In genomic region chr19:38893341-38893771, GRCh38 we compare ENCODE assay signal across 17 cellular contexts. TPM values are rescaled to one million over a fixed set of nuclear protein-coding genes. Genes with fewer than 3 reads are reported as not detected.
DNase-seq lines count a peak whose midpoint lies in the region; ATAC-seq, FAIRE-seq and TF ChIP-seq lines count a peak whose summit lies in the region.
"Had no signal": no experiment of that assay in that cellular context is flagged by ENCODE, and none has a peak within 500 bp of the region (broad histone marks: within the 10 kb centered on the region; RNA-seq: fewer than 3 reads in every experiment).

No MANE protein-coding gene starts in this region.

- TF ChIP-seq POLR2A in A549 (IDR thresholded peaks at IDR 0.05; ENCODE audit: low read length): no peak

- peaks cover under 1% of the 10 kb centered on the region; the same call in 1 of the 3 replicates for H3K4me1 ChIP-seq in A549
- peaks cover 6% of the 10 kb centered on the region for H3K4me1 ChIP-seq in HEK293 (ENCODE audit: control insufficient read depth, insufficient read depth, low read length)
- H3K4me1 ChIP-seq in kidney (ENCODE audit: control insufficient read depth in 1 of 2, insufficient read depth in 1 of 2, low read depth in 1 of 2, low read length in 2 of 2): peaks cover 5 to 16% of the 10 kb centered on the region in 2 donors
- H3K4me1 ChIP-seq in skeletal muscle tissue (ENCODE audit: control insufficient read depth in 3 of 3, insufficient read depth in 3 of 3, low read length in 3 of 3): peaks cover 75 to 78% (median 76%) of the 10 kb centered on the region in 3 donors
- peaks cover 2% of the 10 kb centered on the region; the same call in 1 of the 2 replicates for H3K4me1 ChIP-seq in PC-9 (replicated peaks; ENCODE audit: insufficient read depth)

- CTCF ChIA-PET in A549 (lab: Yijun Ruan, JAX): interaction anchor here (0.9 to 31.8 kb wide), 6 partner anchors 25 to 378 kb away, joined by 3 to 652 read pairs (median 6); partner anchors contain the start of genes MRPS12, RINL and SARS2
- CTCF ChIA-PET in HEK293 (lab: Yijun Ruan, JAX): interaction anchor here (0.7 kb wide), 1 partner anchor 151 kb away, joined by 5 read pairs; no protein-coding TSS in a partner anchor
- CTCF ChIA-PET in PC-9 (lab: Charles Lee): no interaction called here

- no peak for FAIRE-seq in A549 (lab: Jason Lieb, UNC)
- FAIRE-seq in kidney (lab: Jason Lieb, UNC): no peak
- FAIRE-seq: GM12892, GM19239 had no signal

- H3K9me2 ChIP-seq in PC-9 (ENCODE audit: insufficient read depth): no peaks in the 10 kb centered on the region

- H4K20me1 ChIP-seq in PC-9 (ENCODE audit: insufficient read depth): no peaks in the 10 kb centered on the region

- H3K4me3 Mint-ChIP-seq in activated T-cell treated with anti-CD3 and anti-CD28 coated beads, Interleukin-2, amount 50 U/mL, for 24 hours: no peak overlapping the region
- H3K4me3 Mint-ChIP-seq: CD4-positive, alpha-beta memory T cell had no signal

- POLR2A ChIA-PET in A549 (lab: Yijun Ruan, JAX): no interaction called here
- POLR2A ChIA-PET in HEK293 (lab: Yijun Ruan, JAX): interaction anchor here (0.5 to 0.8 kb wide), 2 partner anchors 16 to 19 kb away, joined by 3 read pairs; no protein-coding TSS in a partner anchor
- POLR2A ChIA-PET in PC-9 (lab: Charles Lee; ENCODE audit: unreplicated experiment): no interaction called here

- H3K27ac ChIP-seq in A549 (no peak overlapping the region), HEK293 (ENCODE audit: extremely low read depth, low read depth, low read length) (0 out of 2 replicates have a peak overlapping the region, but pooled peaks have one; percentile 31), kidney (ENCODE audit: low read depth in 2 of 2, low read length in 2 of 2) (peak overlapping the region; percentile 6 to 65), skeletal muscle tissue (ENCODE audit: low read depth, low read length) (peak overlapping the region; percentile 51), PC-9 (no peak overlapping the region)

- no peak for TF ChIP-seq CTCF in A549 (IDR thresholded peaks at IDR 0.05)
- TF ChIP-seq CTCF in HEK293 (tag by site-specific recombination; IDR thresholded peaks at IDR 0.05): no peak
- TF ChIP-seq CTCF in kidney (IDR thresholded peaks at IDR 0.05; ENCODE audit: borderline replicate concordance, extremely low read depth, insufficient read depth): no peak
- no peak for TF ChIP-seq CTCF in PC-9 (conservative IDR thresholded peaks at IDR 0.05)

- H3K27ac Mint-ChIP-seq in activated T-cell treated with anti-CD3 and anti-CD28 coated beads, Interleukin-2, amount 50 U/mL, for 24 hours: no peak overlapping the region

- H3K36me3 ChIP-seq in HEK293 (ENCODE audit: control insufficient read depth in 2 of 2, insufficient read depth in 1 of 2, low read length in 2 of 2): peaks cover 12 to 28% of the 10 kb centered on the region in 2 experiments
- H3K36me3 ChIP-seq in kidney (ENCODE audit: control insufficient read depth in 1 of 2, insufficient read depth in 2 of 2, low read length in 2 of 2): peaks cover 17 to 20% of the 10 kb centered on the region in 2 donors
- H3K36me3 ChIP-seq in skeletal muscle tissue (ENCODE audit: control insufficient read depth in 3 of 3, insufficient read depth in 3 of 3, low read length in 3 of 3): peaks cover 23 to 27% (median 25%) of the 10 kb centered on the region in 3 donors
- no peaks in the 10 kb centered on the region for H3K36me3 ChIP-seq in PC-9 (ENCODE audit: low read depth)

- no peak; a peak in 1 of 6 replicates for ATAC-seq in A549

- no peaks in the 10 kb centered on the region for H3K79me2 ChIP-seq in PC-9 (ENCODE audit: low read depth)

- H3K9me3 ChIP-seq in A549: no peaks in the 10 kb centered on the region
- H3K9me3 ChIP-seq in HEK293 (ENCODE audit: control insufficient read depth, insufficient read depth, low read depth, low read length): no peaks in the 10 kb centered on the region
- no peaks in the 10 kb centered on the region for H3K9me3 ChIP-seq in kidney (ENCODE audit: control insufficient read depth in 1 of 2, low read length in 2 of 2)
- no peaks in the 10 kb centered on the region for H3K9me3 ChIP-seq in skeletal muscle tissue (ENCODE audit: control insufficient read depth in 3 of 3, low read length in 3 of 3)
- no peaks in the 10 kb centered on the region for H3K9me3 ChIP-seq in PC-9 (ENCODE audit: insufficient read depth, low read depth)

- peaks cover under 1% of the 10 kb centered on the region for H3F3A ChIP-seq in PC-9 (ENCODE audit: insufficient read depth, low read depth)

- TF ChIP-seq RAD21 in A549 (conservative IDR thresholded peaks at IDR 0.05 in 1 of 2, IDR thresholded peaks at IDR 0.05 in 1 of 2): no peak

- H3K27me3 ChIP-seq in skeletal muscle tissue (ENCODE audit: control insufficient read depth in 3 of 3, insufficient read depth in 3 of 3, low read length in 3 of 3): no peaks in the 10 kb centered on the region
- no peaks in the 10 kb centered on the region for H3K27me3 ChIP-seq in PC-9 (ENCODE audit: insufficient read depth, low read depth)

- no peaks in the 10 kb centered on the region for H3K27me3 Mint-ChIP-seq in activated T-cell treated with anti-CD3 and anti-CD28 coated beads, Interleukin-2, amount 50 U/mL, for 24 hours
- H3K27me3 Mint-ChIP-seq: CD4-positive, alpha-beta memory T cell had no signal

- 92% methylated on average over 14 of the region's 14 CpGs for WGBS in A549 (ENCODE audit: missing lambda C conversion rate)

- no peak for TF ChIP-seq EP300 in A549 (IDR thresholded peaks at IDR 0.05)

- H3K4me2 ChIP-seq in A549 (no peak overlapping the region), PC-9 (no peak overlapping the region)

- H3K36me3 Mint-ChIP-seq in activated T-cell treated with anti-CD3 and anti-CD28 coated beads, Interleukin-2, amount 50 U/mL, for 24 hours (ENCODE audit: low read depth): peaks cover 24% of the 10 kb centered on the region

- no peak overlapping the region for H3K4me3 ChIP-seq in A549
- no peak overlapping the region for H3K4me3 ChIP-seq in HEK293 (ENCODE audit: low read depth, low read length)
- no peak overlapping the region for H3K4me3 ChIP-seq in kidney (ENCODE audit: low read length in 2 of 2)
- H3K4me3 ChIP-seq in skeletal muscle tissue (ENCODE audit: low read length in 3 of 3): peak overlapping the region in 2 of 3 donors; percentile 13 to 30
- no peak overlapping the region for H3K4me3 ChIP-seq in PC-9

- DNase-seq in A549 (ENCODE audit: low read depth in 1 of 2, low spot score in 1 of 2): no peak
- no peak for DNase-seq in kidney
- DNase-seq in HuH-7.5 (ENCODE audit: low spot score): no peak
- DNase-seq in PC-9: no peak
- DNase-seq in activated T-cell treated with anti-CD3 and anti-CD28 coated beads, Interleukin-2, amount 50 U/mL, for 24 hours: no peak
- DNase-seq: ACHN; CD4-positive, alpha-beta memory T cell; DND-41; GDM1; NCI-H1694; NCI-H2107; SIG-M5 had no signal

- H3K9me3 Mint-ChIP-seq in activated T-cell treated with anti-CD3 and anti-CD28 coated beads, Interleukin-2, amount 50 U/mL, for 24 hours: no peaks in the 10 kb centered on the region
- H3K9me3 Mint-ChIP-seq: CD4-positive, alpha-beta memory T cell had no signal

- BruUV-seq in PC-9 (replicated peaks; lab: Mats Ljungman, UMichigan): no TSS peak

- intact Hi-C loops in kidney (cut with DNase I) (no loop called here), PC-9 (cut with micrococcal nuclease; ENCODE audit: unreplicated experiment) (no loop called here)

- H3K9ac ChIP-seq in kidney (ENCODE audit: low read length in 2 of 2): peak overlapping the region in 1 of 2 donors; percentile 12
- peak overlapping the region in 2 of 3 donors; percentile 14 to 76 for H3K9ac ChIP-seq in skeletal muscle tissue (ENCODE audit: low read depth in 1 of 3, low read length in 3 of 3)

- H2AFZ ChIP-seq in PC-9: no peak overlapping the region

- peaks cover 14% of the 10 kb centered on the region for H3K4me1 Mint-ChIP-seq in activated T-cell treated with anti-CD3 and anti-CD28 coated beads, Interleukin-2, amount 50 U/mL, for 24 hours (ENCODE audit: low read depth)

RNA-seq across cellular contexts. Expression of gene SIRT2, which starts 6.1 kb away (rescaled TPM):
- polyA plus RNA-seq in A549 (2011; rRNA removed) (28.6 and 31.5 TPM in 2 replicates), A549 (2017; fragmentation: RNase III; extraction: RNeasy Plus Mini Kit Qiagen cat#74134 plus additional on column Dnase treatment) (28.3 to 30.4 TPM (median 30.4 TPM) in 3 replicates), kidney (ENCODE audit: insufficient read depth, low read depth, low replicate concordance) (56.9 TPM)
- polyA plus RNA-seq in A549 (2012; cell fraction: cytosol; rRNA removed): 32.7 and 36.6 TPM in 2 replicates
- 57.0 and 61.5 TPM in 2 replicates for polyA plus RNA-seq in A549 (2012; cell fraction: nucleus; rRNA removed)
- 23.2 and 27.7 TPM in 2 replicates for polyA minus RNA-seq in A549 (2011; rRNA and poly(A)+ RNA removed)
- total RNA-seq in kidney (36.0 TPM), skeletal muscle tissue (125 TPM), PC-9 (2021) (29.6 and 32.9 TPM in 2 replicates)

RNA-seq across cellular contexts. Expression of gene NFKBIB, which starts 6.4 kb away (rescaled TPM):
- polyA plus RNA-seq in A549 (2011; rRNA removed) (25.6 and 35.0 TPM in 2 replicates), A549 (2017; fragmentation: RNase III; extraction: RNeasy Plus Mini Kit Qiagen cat#74134 plus additional on column Dnase treatment) (56.4 to 61.7 TPM (median 59.5 TPM) in 3 replicates), kidney (ENCODE audit: insufficient read depth, low read depth, low replicate concordance) (37.6 TPM)
- 106 and 131 TPM in 2 replicates for polyA plus RNA-seq in A549 (2012; cell fraction: cytosol; rRNA removed)
- polyA plus RNA-seq in A549 (2012; cell fraction: nucleus; rRNA removed): 96.5 and 113 TPM in 2 replicates
- 10.3 and 10.9 TPM in 2 replicates for polyA minus RNA-seq in A549 (2011; rRNA and poly(A)+ RNA removed)
- total RNA-seq in kidney (23.2 TPM), skeletal muscle tissue (4.7 TPM), PC-9 (2021) (18.8 and 21.6 TPM in 2 replicates)

RNA-seq across cellular contexts. Expression of gene RINL, which starts 15.3 kb away (rescaled TPM):
- polyA plus RNA-seq in A549 (2011; rRNA removed) (6.3 and 6.6 TPM in 2 replicates), A549 (2017; fragmentation: RNase III; extraction: RNeasy Plus Mini Kit Qiagen cat#74134 plus additional on column Dnase treatment) (2.9 to 3.5 TPM (median 3.1 TPM) in 3 replicates), kidney (ENCODE audit: insufficient read depth, low read depth, low replicate concordance) (9.5 TPM)
- polyA plus RNA-seq in A549 (2012; cell fraction: cytosol; rRNA removed): 3.6 and 3.7 TPM in 2 replicates
- 2.1 and 2.8 TPM in 2 replicates for polyA plus RNA-seq in A549 (2012; cell fraction: nucleus; rRNA removed)
- 4.3 and 5.2 TPM in 2 replicates for polyA minus RNA-seq in A549 (2011; rRNA and poly(A)+ RNA removed)
- total RNA-seq in kidney (13.0 TPM), skeletal muscle tissue (3.7 TPM), PC-9 (2021) (10.3 and 14.6 TPM in 2 replicates)

RNA-seq across cellular contexts. Expression of gene CCER2, which starts 18.6 kb away (rescaled TPM):
- polyA plus RNA-seq in A549 (2011; rRNA removed) (0.40 and 0.68 TPM in 2 replicates), A549 (2017; fragmentation: RNase III; extraction: RNeasy Plus Mini Kit Qiagen cat#74134 plus additional on column Dnase treatment) (1.1 to 1.9 TPM (median 1.5 TPM) in 3 replicates), kidney (ENCODE audit: insufficient read depth, low read depth, low replicate concordance) (not detected)
- polyA plus RNA-seq in A549 (2012; cell fraction: cytosol; rRNA removed): 0.56 and 0.83 TPM in 2 replicates
- 8.0 and 8.1 TPM in 2 replicates for polyA plus RNA-seq in A549 (2012; cell fraction: nucleus; rRNA removed)
- not detected in 2 replicates for polyA minus RNA-seq in A549 (2011; rRNA and poly(A)+ RNA removed)
- total RNA-seq in kidney (0.47 TPM), skeletal muscle tissue (1.0 TPM), PC-9 (2021) (1.8 and 2.1 TPM in 2 replicates)
- total RNA-seq: HT1080 had no signal
- polyA plus RNA-seq: CD4-positive, alpha-beta memory T cell had no signal

RNA-seq across cellular contexts. Expression of gene SARS2, which starts 37.2 kb away (rescaled TPM):
- 46.1 and 46.7 TPM in 2 replicates for polyA plus RNA-seq in A549 (2011; rRNA removed)
- 81.2 and 106 TPM in 2 replicates for polyA plus RNA-seq in A549 (2012; cell fraction: cytosol; rRNA removed)
- polyA plus RNA-seq in A549 (2012; cell fraction: nucleus; rRNA removed): 448 and 539 TPM in 2 replicates
- polyA plus RNA-seq in A549 (2017; fragmentation: RNase III; extraction: RNeasy Plus Mini Kit Qiagen cat#74134 plus additional on column Dnase treatment): 81.8 to 98.0 TPM (median 93.4 TPM) in 3 replicates
- polyA minus RNA-seq in A549 (2011; rRNA and poly(A)+ RNA removed): 54.8 and 68.1 TPM in 2 replicates
- total RNA-seq in kidney: 30.6 TPM
- polyA plus RNA-seq in kidney (ENCODE audit: insufficient read depth, low read depth, low replicate concordance): 34.8 TPM
- total RNA-seq in skeletal muscle tissue: 11.5 TPM
- 33.7 and 34.9 TPM in 2 replicates for total RNA-seq in PC-9 (2021)

Comparison
In these comparisons a context has a peak if more than half of its experiments do, and no peak if none do; other contexts are left out.
1. H3K27ac ChIP-seq: peak in HEK293 (single experiment), kidney (2 of 2) and skeletal muscle tissue (single experiment); none in A549 (0 of 2) and PC-9 (single experiment).
2. H3K4me3 ChIP-seq: peak in skeletal muscle tissue (2 of 3); none in A549 (single experiment), HEK293 (single experiment), kidney (0 of 2) and PC-9 (single experiment).